13 cellular contexts compared by ENCODE assay signal in genomic region chr12:27610380-27610779, GRCh38.
DNase-seq lines count a peak whose midpoint lies in the region; ATAC-seq and TF ChIP-seq lines count a peak whose summit lies in the region.
"Had no signal": no experiment of that assay in that cellular context is flagged by ENCODE, and none has a peak within 500 bp of the region (broad histone marks: within the 10 kb centered on the region; RNA-seq: fewer than 3 reads in every experiment).

No MANE protein-coding gene starts in this region.

- no peak overlapping the region for H3K4me3 Mint-ChIP-seq in activated CD8-positive, alpha-beta memory T cell treated with anti-CD3 and anti-CD28 coated beads, Interleukin-2, amount 10 ng/mL, durations not matched to agents 7 days and 5 days
- H3K4me3 Mint-ChIP-seq: activated CD8-positive, alpha-beta T cell treated with anti-CD3 and anti-CD28 coated beads, Interleukin-2, amount 10 ng/mL, durations not matched to agents 7 days and 5 days; activated naive CD4-positive, alpha-beta T cell treated with anti-CD3 and anti-CD28 coated beads, Interleukin-2, amount 50 U/mL, for 24 hours; natural killer cell had no signal

- ATAC-seq in activated CD8-positive, alpha-beta memory T cell treated with anti-CD3 and anti-CD28 coated beads, Interleukin-2, amount 10 ng/mL, durations not matched to agents 7 days and 5 days, result no peak
- no peak for ATAC-seq in HG03095 (IDR thresholded peaks at IDR 0.05; ENCODE audit: unreplicated experiment)
- ATAC-seq: activated CD8-positive, alpha-beta T cell treated with anti-CD3 and anti-CD28 coated beads, Interleukin-2, amount 10 ng/mL, durations not matched to agents 7 days and 5 days; natural killer cell had no signal

- CTCF ChIA-PET in activated CD8-positive, alpha-beta memory T cell treated with anti-CD3 and anti-CD28 coated beads, Interleukin-2, amount 10 ng/mL, durations not matched to agents 7 days and 5 days (lab: Charles Lee), result no interaction called here

- no peaks in the 10 kb centered on the region for H3K9me3 Mint-ChIP-seq in activated CD8-positive, alpha-beta memory T cell treated with anti-CD3 and anti-CD28 coated beads, Interleukin-2, amount 10 ng/mL, durations not matched to agents 7 days and 5 days (ENCODE audit: low read depth)
- H3K9me3 Mint-ChIP-seq: activated naive CD4-positive, alpha-beta T cell treated with anti-CD3 and anti-CD28 coated beads, Interleukin-2, amount 50 U/mL, for 24 hours; natural killer cell had no signal

- intact Hi-C loops in stomach (cut with DNase I; ENCODE audit: low total_unique reads), result no loop called here

- H3K27ac ChIP-seq in SK-N-MC (peak overlapping the region; percentile 44; the same call in 1 of the 2 replicates), stomach (peak overlapping the region; percentile 1 to 46 (median 21))

- no peaks in the 10 kb centered on the region for H3K27me3 ChIP-seq in stomach

- H3K4me3 ChIP-seq in SK-N-MC, result no peak overlapping the region
- H3K4me3 ChIP-seq in fibroblast of mammary gland (ENCODE audit: control insufficient read depth, low read depth, low read length), result no peak overlapping the region
- H3K4me3 ChIP-seq in stomach, result no peak overlapping the region

- peaks cover 16 to 85% (median 49%) of the 10 kb centered on the region in 4 donors for H3K4me1 ChIP-seq in stomach

- TF ChIP-seq CTCF in fibroblast of mammary gland (conservative IDR thresholded peaks at IDR 0.05; ENCODE audit: control insufficient read depth, insufficient read depth, low read depth, low read length) (no peak), stomach (IDR thresholded peaks at IDR 0.05) (no peak)

- no peak overlapping the region for H3K9ac ChIP-seq in SK-N-MC (ENCODE audit: insufficient read length)

- TF ChIP-seq EP300 in stomach (IDR thresholded peaks at IDR 0.05), result no peak

- no peaks in the 10 kb centered on the region for H3K4me1 Mint-ChIP-seq in activated CD8-positive, alpha-beta memory T cell treated with anti-CD3 and anti-CD28 coated beads, Interleukin-2, amount 10 ng/mL, durations not matched to agents 7 days and 5 days
- H3K4me1 Mint-ChIP-seq: activated naive CD4-positive, alpha-beta T cell treated with anti-CD3 and anti-CD28 coated beads, Interleukin-2, amount 50 U/mL, for 24 hours; natural killer cell had no signal

- no peaks in the 10 kb centered on the region for H3K36me3 ChIP-seq in SK-N-MC (ENCODE audit: insufficient read depth, low read length)
- H3K36me3 ChIP-seq in stomach, result no peaks in the 10 kb centered on the region

- H3K9me3 ChIP-seq in SK-N-MC (ENCODE audit: low read depth, low read length) (no peaks in the 10 kb centered on the region), stomach (no peaks in the 10 kb centered on the region)

- TF ChIP-seq POLR2A in stomach (IDR thresholded peaks at IDR 0.05), result no peak

- DNase-seq in NCI-H1417 (lab: John Stamatoyannopoulos, UW) (peak in 2 of 3 experiments; percentile 16 to 60), NCI-H1417 treated with DMSO at 0.1 percent for 48 hours (lab: John Stamatoyannopoulos, UW) (no peak), SK-N-MC (ENCODE audit: low read depth, low spot score) (no peak), fibroblast of mammary gland (ENCODE audit: low read depth) (peak; percentile 79), stomach (no peak), NOMO-1 treated with dmso at 0.1 percent for 144 hours (lab: John Stamatoyannopoulos, UW; ENCODE audit: unreplicated experiment) (no peak)
- DNase-seq in activated CD8-positive, alpha-beta memory T cell treated with anti-CD3 and anti-CD28 coated beads, Interleukin-2, amount 10 ng/mL, durations not matched to agents 7 days and 5 days, result no peak
- DNase-seq: activated CD8-positive, alpha-beta T cell treated with anti-CD3 and anti-CD28 coated beads, Interleukin-2, amount 10 ng/mL, durations not matched to agents 7 days and 5 days; DND-41; effector CD4-positive, alpha-beta T cell; natural killer cell had no signal

- 32 to 56% (median 42%) methylated on average over 2 of the region's 2 CpGs for WGBS in stomach, 5 donors

- H3K27ac Mint-ChIP-seq in activated CD8-positive, alpha-beta memory T cell treated with anti-CD3 and anti-CD28 coated beads, Interleukin-2, amount 10 ng/mL, durations not matched to agents 7 days and 5 days, result no peak overlapping the region
- H3K27ac Mint-ChIP-seq: activated CD8-positive, alpha-beta T cell treated with anti-CD3 and anti-CD28 coated beads, Interleukin-2, amount 10 ng/mL, durations not matched to agents 7 days and 5 days; activated naive CD4-positive, alpha-beta T cell treated with anti-CD3 and anti-CD28 coated beads, Interleukin-2, amount 50 U/mL, for 24 hours; natural killer cell had no signal

- peaks cover 10% of the 10 kb centered on the region for H3K27me3 Mint-ChIP-seq in activated CD8-positive, alpha-beta memory T cell treated with anti-CD3 and anti-CD28 coated beads, Interleukin-2, amount 10 ng/mL, durations not matched to agents 7 days and 5 days
- H3K27me3 Mint-ChIP-seq: activated naive CD4-positive, alpha-beta T cell treated with anti-CD3 and anti-CD28 coated beads, Interleukin-2, amount 50 U/mL, for 24 hours had no signal

- H3K36me3 Mint-ChIP-seq in activated CD8-positive, alpha-beta memory T cell treated with anti-CD3 and anti-CD28 coated beads, Interleukin-2, amount 10 ng/mL, durations not matched to agents 7 days and 5 days, result no peaks in the 10 kb centered on the region
- H3K36me3 Mint-ChIP-seq: natural killer cell had no signal

Comparison
In these comparisons a context has a peak if more than half of its experiments do, and no peak if none do; other contexts are left out.
1. DNase-seq: peak in NCI-H1417 (2 of 3) and fibroblast of mammary gland (single experiment); none in NCI-H1417 treated with DMSO at 0.1 percent for 48 hours (single experiment), SK-N-MC (single experiment), stomach (single experiment), activated CD8-positive, alpha-beta memory T cell treated with anti-CD3 and anti-CD28 coated beads, Interleukin-2, amount 10 ng/mL, durations not matched to agents 7 days and 5 days (single experiment) and NOMO-1 treated with dmso at 0.1 percent for 144 hours (single experiment).